Comparison of ENCODE assay signal across 8 cellular contexts in the genomic region with DNA sequence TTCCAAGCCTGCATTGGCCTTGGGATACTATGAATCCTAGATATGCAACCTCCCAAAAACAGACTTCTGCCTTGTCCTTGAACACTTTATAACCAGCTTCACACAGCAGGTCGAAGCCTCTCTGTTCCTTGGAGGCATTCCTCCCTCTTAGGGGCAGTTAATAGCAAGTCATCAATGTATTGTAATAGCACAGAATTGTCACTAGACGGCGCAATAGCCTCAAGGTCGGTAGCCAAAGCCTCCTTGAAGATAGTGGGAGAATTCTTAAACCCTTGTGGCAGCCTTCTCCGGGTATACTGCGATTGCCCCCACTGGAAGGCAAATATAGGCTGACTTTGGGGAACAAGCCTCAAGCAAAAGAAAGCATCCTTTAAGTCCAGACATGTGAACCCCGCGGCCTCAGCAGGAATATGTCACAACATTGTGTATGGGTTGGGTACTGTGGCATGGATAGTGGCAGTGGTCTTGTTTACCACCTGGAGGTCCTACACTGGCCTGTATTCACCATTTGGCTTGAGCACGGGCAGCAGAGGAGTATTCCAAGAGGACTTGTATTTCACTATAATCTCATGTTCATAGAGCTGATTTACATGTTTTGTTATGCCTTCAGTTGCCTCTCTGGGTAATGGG.
DNase-seq lines count a peak whose midpoint lies in the region; ATAC-seq, FAIRE-seq and TF ChIP-seq lines count a peak whose summit lies in the region.

No MANE protein-coding gene starts in this region.

- FAIRE-seq in D721Med (lab: Jason Lieb, UNC), result peak; percentile 79

- H3K27me3 Mint-ChIP-seq in HFFc6 (ENCODE audit: insufficient read depth) (peaks cover 1% of the 10 kb centered on the region), nephron (ENCODE audit: low read depth) (no peaks in the 10 kb centered on the region), Calu3 (ENCODE audit: unreplicated experiment) (no peaks in the 10 kb centered on the region)

- in situ Hi-C loops in SK-MEL-5 (cut with HindIII; ENCODE audit: low pct_unique_long_range_greater_than_20kb, low sequenced_read_pairs), result no loop called here

- peak; percentile 16 for DNase-seq in D721Med (ENCODE audit: insufficient read length, low spot score)
- DNase-seq in HFFc6, result peak; percentile 15
- DNase-seq in SK-MEL-5 (ENCODE audit: low read depth, low spot score), result peak; percentile 51
- DNase-seq in NCI-H2196 (lab: John Stamatoyannopoulos, UW; ENCODE audit: unreplicated experiment), result no peak
- DNase-seq in Calu3, result no peak
- DNase-seq in amniotic stem cell (lab: John Stamatoyannopoulos, UW), result no peak

- H3K27ac Mint-ChIP-seq in HFFc6, result no peak overlapping the region
- H3K27ac Mint-ChIP-seq in nephron, result no peak overlapping the region
- H3K27ac Mint-ChIP-seq in Calu3 (ENCODE audit: unreplicated experiment), result no peak overlapping the region

- H3K9me3 Mint-ChIP-seq in HFFc6 (peaks cover 8% of the 10 kb centered on the region; the same call in 1 of the 2 replicates), nephron (peaks cover 17% of the 10 kb centered on the region), Calu3 (ENCODE audit: low read depth, unreplicated experiment) (peaks cover 8% of the 10 kb centered on the region)

- peaks cover 9% of the 10 kb centered on the region for H3K4me1 Mint-ChIP-seq in HFFc6 (ENCODE audit: low read depth)
- no peaks in the 10 kb centered on the region for H3K4me1 Mint-ChIP-seq in nephron
- no peaks in the 10 kb centered on the region for H3K4me1 Mint-ChIP-seq in Calu3 (ENCODE audit: low read depth, unreplicated experiment)

- intact Hi-C loops in Calu3 (cut with micrococcal nuclease; ENCODE audit: unreplicated experiment), result no loop called here

- H3K4me3 Mint-ChIP-seq in HFFc6 (no peak overlapping the region), nephron (no peak overlapping the region), Calu3 (ENCODE audit: low read depth, unreplicated experiment) (no peak overlapping the region)

- no peaks in the 10 kb centered on the region for H3K36me3 Mint-ChIP-seq in HFFc6 (ENCODE audit: low read depth)
- no peaks in the 10 kb centered on the region for H3K36me3 Mint-ChIP-seq in nephron (ENCODE audit: low read depth)
- H3K36me3 Mint-ChIP-seq in Calu3 (ENCODE audit: insufficient read depth, unreplicated experiment), result no peaks in the 10 kb centered on the region

- peak; percentile 36 for ATAC-seq in esophagus mucosa

- BruUV-seq in Calu3 (replicated peaks; lab: Mats Ljungman, UMichigan), result no TSS peak

- peak; percentile 83 for TF ChIP-seq CTCF in D721Med (IDR thresholded peaks at IDR 0.05; ENCODE audit: insufficient read depth, missing control alignments)
- TF ChIP-seq CTCF in HFFc6 (IDR thresholded peaks at IDR 0.05), result peak; percentile 85
- TF ChIP-seq CTCF in nephron (IDR thresholded peaks at IDR 0.05; ENCODE audit: unreplicated experiment in 3 of 3), result peak; percentile 41 to 49 (median 42)
- no peak for TF ChIP-seq CTCF in Calu3 (IDR thresholded peaks at IDR 0.05; ENCODE audit: unreplicated experiment)

- CTCF ChIA-PET in Calu3 (lab: Charles Lee), result no interaction called here

Comparison
In these comparisons a context has a peak if more than half of its experiments do, and no peak if none do; other contexts are left out.
1. DNase-seq: peak in D721Med (single experiment), HFFc6 (single experiment) and SK-MEL-5 (single experiment); none in NCI-H2196 (single experiment), Calu3 (single experiment) and amniotic stem cell (single experiment).